ENCODE assay signal across 11 cellular contexts in the genomic region with DNA sequence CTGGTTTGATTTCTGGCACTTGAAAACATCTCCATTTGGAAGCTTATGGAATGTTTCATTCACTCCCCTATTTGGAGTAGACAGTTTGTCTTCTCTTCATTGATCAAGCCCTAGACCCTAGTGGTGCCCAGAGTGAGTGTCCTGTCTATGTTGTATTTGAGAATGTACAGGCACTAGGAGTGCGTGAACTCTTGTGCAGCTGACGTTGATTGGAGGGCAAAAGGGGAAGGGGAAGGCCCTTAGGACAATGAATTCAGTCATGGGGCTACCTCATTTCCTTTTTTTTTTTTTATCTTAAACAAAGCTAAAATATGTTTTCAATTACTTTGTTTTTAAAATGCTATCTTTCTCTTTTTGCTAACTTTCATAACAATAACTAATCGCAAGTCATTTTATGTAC.
DNase-seq lines count a peak whose midpoint lies in the region; ATAC-seq and TF ChIP-seq lines count a peak whose summit lies in the region.
"Had no signal": no experiment of that assay in that cellular context is flagged by ENCODE, and none has a peak within 500 bp of the region (broad histone marks: within the 10 kb centered on the region; RNA-seq: fewer than 3 reads in every experiment).

No MANE protein-coding gene starts in this region.

- intact Hi-C loops in activated CD4-positive, alpha-beta T cell treated with anti-CD3 and anti-CD28 coated beads for 36 hours (cut with DNase I, micrococcal nuclease): loop anchor here (2.0 to 5.0 kb wide), 2 partner anchors 17 to 152 kb away; partner anchors contain the start of gene XPNPEP1 (in 1 of the 2)

- POLR2A ChIA-PET in activated CD4-positive, alpha-beta T cell treated with anti-CD3 and anti-CD28 coated beads for 36 hours (lab: Charles Lee): interaction anchor here (0.6 to 0.8 kb wide), 3 partner anchors 63 to 169 kb away, joined by 3 to 7 read pairs (median 3); no protein-coding TSS in a partner anchor
- POLR2A ChIA-PET in RWPE1 (lab: Yijun Ruan, JAX; ENCODE audit: low non-redundant PET): no interaction called here

- H3K4me3 Mint-ChIP-seq in activated CD4-positive, alpha-beta T cell treated with anti-CD3 and anti-CD28 coated beads for 36 hours: peak overlapping the region; percentile 27
- H3K4me3 Mint-ChIP-seq in stimulated activated effector memory CD8-positive, alpha-beta T cell treated with anti-CD3 and anti-CD28 coated beads, Interleukin-12 subunit alpha, Interleukin-12 subunit beta, amount 100 ng/mL, for 72 hours: peak overlapping the region; percentile 14

- H3K27me3 Mint-ChIP-seq in activated CD4-positive, alpha-beta T cell treated with anti-CD3 and anti-CD28 coated beads for 36 hours: no peaks in the 10 kb centered on the region

- no peak for TF ChIP-seq CTCF in fibroblast of pulmonary artery (IDR thresholded peaks at IDR 0.05; ENCODE audit: low read length, missing control alignments)
- TF ChIP-seq CTCF in RWPE1 (conservative IDR thresholded peaks at IDR 0.05; ENCODE audit: low read depth): no peak

- ATAC-seq in activated CD4-positive, alpha-beta T cell treated with anti-CD3 and anti-CD28 coated beads for 36 hours: peak; percentile 44
- ATAC-seq in stimulated activated effector memory CD8-positive, alpha-beta T cell treated with anti-CD3 and anti-CD28 coated beads, Interleukin-12 subunit alpha, Interleukin-12 subunit beta, amount 100 ng/mL, for 72 hours: no peak
- ATAC-seq in GM19328 (IDR thresholded peaks at IDR 0.05; ENCODE audit: unreplicated experiment): no peak
- ATAC-seq: A549, esophagus mucosa had no signal

- H3K27ac Mint-ChIP-seq in activated CD4-positive, alpha-beta T cell treated with anti-CD3 and anti-CD28 coated beads for 36 hours: peak overlapping the region; percentile 76
- peak overlapping the region; percentile 89 for H3K27ac Mint-ChIP-seq in stimulated activated effector memory CD8-positive, alpha-beta T cell treated with anti-CD3 and anti-CD28 coated beads, Interleukin-12 subunit alpha, Interleukin-12 subunit beta, amount 100 ng/mL, for 72 hours

- H3K9me3 Mint-ChIP-seq in activated CD4-positive, alpha-beta T cell treated with anti-CD3 and anti-CD28 coated beads for 36 hours (ENCODE audit: low read depth): no peaks in the 10 kb centered on the region
- no peaks in the 10 kb centered on the region for H3K9me3 Mint-ChIP-seq in stimulated activated effector memory CD8-positive, alpha-beta T cell treated with anti-CD3 and anti-CD28 coated beads, Interleukin-12 subunit alpha, Interleukin-12 subunit beta, amount 100 ng/mL, for 72 hours

- peaks cover 87% of the 10 kb centered on the region for H3K4me1 Mint-ChIP-seq in activated CD4-positive, alpha-beta T cell treated with anti-CD3 and anti-CD28 coated beads for 36 hours
- H3K4me1 Mint-ChIP-seq in stimulated activated effector memory CD8-positive, alpha-beta T cell treated with anti-CD3 and anti-CD28 coated beads, Interleukin-12 subunit alpha, Interleukin-12 subunit beta, amount 100 ng/mL, for 72 hours: peaks cover 84% of the 10 kb centered on the region

- CTCF ChIA-PET in activated CD4-positive, alpha-beta T cell treated with anti-CD3 and anti-CD28 coated beads for 36 hours (lab: Charles Lee): interaction anchor here (0.8 to 1.2 kb wide), 4 partner anchors 9 to 96 kb away, joined by 3 to 5 read pairs (median 4); no protein-coding TSS in a partner anchor
- CTCF ChIA-PET in RWPE1 (lab: Yijun Ruan, JAX): interaction anchor here (0.7 to 1.0 kb wide), 2 partner anchors 31 to 32 kb away, joined by 3 to 4 read pairs; no protein-coding TSS in a partner anchor

- H3K4me3 ChIP-seq in fibroblast of pulmonary artery (replicated peaks; ENCODE audit: low read depth, low read length): no peak overlapping the region
- H3K4me3 ChIP-seq: A549 had no signal

- peak; percentile 49 for DNase-seq in activated CD4-positive, alpha-beta T cell treated with anti-CD3 and anti-CD28 coated beads for 36 hours
- DNase-seq in activated CD4-positive, alpha-beta T cell treated with anti-CD3 and anti-CD28 coated beads for 4 hours: no peak
- DNase-seq in SK-N-DZ (ENCODE audit: low spot score) (peak; percentile 10), fibroblast of pulmonary artery (ENCODE audit: low read depth) (peak; percentile 79), RWPE1 (ENCODE audit: low spot score) (no peak), NCI-H2227 (lab: John Stamatoyannopoulos, UW; ENCODE audit: unreplicated experiment) (no peak)
- no peak for DNase-seq in stimulated activated effector memory CD8-positive, alpha-beta T cell treated with anti-CD3 and anti-CD28 coated beads, Interleukin-12 subunit alpha, Interleukin-12 subunit beta, amount 100 ng/mL, for 72 hours (ENCODE audit: low spot score in 2 of 2)
- DNase-seq: stimulated activated CD4-positive, alpha-beta T cell treated with anti-CD3 and anti-CD28 coated beads, Interleukin-4, amount 100 ng/mL, for 1 hour had no signal

- no peak overlapping the region for H3K27ac ChIP-seq in RWPE1
- H3K27ac ChIP-seq: A549 had no signal

- H3K36me3 Mint-ChIP-seq in activated CD4-positive, alpha-beta T cell treated with anti-CD3 and anti-CD28 coated beads for 36 hours (ENCODE audit: low read depth): no peaks in the 10 kb centered on the region
- no peaks in the 10 kb centered on the region for H3K36me3 Mint-ChIP-seq in stimulated activated effector memory CD8-positive, alpha-beta T cell treated with anti-CD3 and anti-CD28 coated beads, Interleukin-12 subunit alpha, Interleukin-12 subunit beta, amount 100 ng/mL, for 72 hours

Comparison
In these comparisons a context has a peak if more than half of its experiments do, and no peak if none do; other contexts are left out.
1. DNase-seq: peak in activated CD4-positive, alpha-beta T cell treated with anti-CD3 and anti-CD28 coated beads for 36 hours (single experiment), SK-N-DZ (single experiment) and fibroblast of pulmonary artery (single experiment); none in activated CD4-positive, alpha-beta T cell treated with anti-CD3 and anti-CD28 coated beads for 4 hours (0 of 2), stimulated activated effector memory CD8-positive, alpha-beta T cell treated with anti-CD3 and anti-CD28 coated beads, Interleukin-12 subunit alpha, Interleukin-12 subunit beta, amount 100 ng/mL, for 72 hours (0 of 2), RWPE1 (single experiment) and NCI-H2227 (single experiment).